1 cellular context compared by ENCODE assay signal in genomic region chr6:129393659-129394058, GRCh38.
TF ChIP-seq lines count a peak whose summit lies in the region.

No MANE protein-coding gene starts in this region.

TF ChIP-seq in HepG2, 621 proteins besides CTCF, POLR2A, EP300 and RAD21 (continued from another document):
- TF ChIP-seq ZHX1 (CRISPR knock-in tag; IDR thresholded peaks at IDR 0.05; ENCODE audit: low read depth) = no peak
- no peak for TF ChIP-seq ZNF597 (CRISPR knock-in tag; IDR thresholded peaks at IDR 0.05)
- no peak for TF ChIP-seq ELK4 (CRISPR knock-in tag; IDR thresholded peaks at IDR 0.05; ENCODE audit: borderline replicate concordance)
- no peak for TF ChIP-seq MAZ (IDR thresholded peaks at IDR 0.05; ENCODE audit: borderline replicate concordance, low read depth, low read length)
- no peak for TF ChIP-seq MAZ (CRISPR knock-in tag; IDR thresholded peaks at IDR 0.05; ENCODE audit: low read depth)
- no peak for TF ChIP-seq ZBTB21 (CRISPR knock-in tag; IDR thresholded peaks at IDR 0.05)
- TF ChIP-seq FOXO1 (CRISPR knock-in tag; IDR thresholded peaks at IDR 0.05) = no peak
